Comparison of ENCODE assay signal across 20 cellular contexts in genomic region chr18:41599529-41599928, GRCh38.
"Had no signal": no experiment of that assay in that cellular context is flagged by ENCODE, and none has a peak within 500 bp of the region (broad histone marks: within the 10 kb centered on the region; RNA-seq: fewer than 3 reads in every experiment).

No MANE protein-coding gene starts in this region.

- H3K36me3 ChIP-seq: gastrocnemius medialis, neural progenitor cell, sigmoid colon, stomach, tibial artery had no signal

- H3K9me3 ChIP-seq: gastrocnemius medialis, sigmoid colon, stomach, testis, tibial artery had no signal

- DNase-seq: cerebellar nuclear complex; cortex of kidney; effector memory CD8-positive, alpha-beta T cell; foreskin fibroblast; gastrocnemius medialis; head of caudate nucleus; hippocampal formation; left colon; naive B cell; sigmoid colon; stimulated activated CD4-positive, alpha-beta T cell treated with anti-CD3 and anti-CD28 coated beads, Interleukin-2, amount 100 ng/mL, for 24 hours; stimulated activated CD4-positive, alpha-beta T cell treated with anti-CD3 and anti-CD28 coated beads, Interleukin-4, amount 100 ng/mL, for 24 hours; stimulated activated naive CD4-positive, alpha-beta T cell treated with Interleukin-2 at 50 U/mL for 16 hours; stomach; testis; tibial artery had no signal

- H3K4me3 ChIP-seq: gastrocnemius medialis, lung, neural progenitor cell, sigmoid colon, stomach, testis, tibial artery had no signal

- H3K4me1 ChIP-seq: gastrocnemius medialis, neural progenitor cell, parathyroid adenoma, sigmoid colon, stomach, testis had no signal

- ATAC-seq: effector memory CD8-positive, alpha-beta T cell; gastrocnemius medialis; left colon; stimulated activated effector memory CD8-positive, alpha-beta T cell treated with anti-CD3 and anti-CD28 coated beads, Interleukin-12 subunit alpha, Interleukin-12 subunit beta, amount 100 ng/mL, for 72 hours had no signal

- H3K27me3 ChIP-seq: gastrocnemius medialis, neural progenitor cell, sigmoid colon, stomach, testis, tibial artery had no signal

- H3K27ac ChIP-seq: gastrocnemius medialis, neural progenitor cell, parathyroid adenoma, sigmoid colon, stomach, testis, tibial artery had no signal
